ENCODE assay signal across 22 cellular contexts in genomic region chr4:161172396-161173026, GRCh38.
"Had no signal": no experiment of that assay in that cellular context is flagged by ENCODE, and none has a peak within 500 bp of the region (broad histone marks: within the 10 kb centered on the region; RNA-seq: fewer than 3 reads in every experiment).

No MANE protein-coding gene starts in this region.

- DNase-seq: KBM-7, MG63, NCI-H1092, NCI-H1105 treated with DMSO at 0.1 percent for 48 hours, NCI-H1417 treated with DMSO at 0.1 percent for 48 hours, NCI-H146, NCI-H187, NCI-H2029, NCI-H2081 treated with DMSO at 0.1 percent for 48 hours, NCI-H2171, NCI-H226, NCI-H446, NCI-H510A, NCI-H524 treated with DMSO at 0.1 percent for 48 hours, NCI-H69, NCI-H774, Right ventricle myocardium superior, RPMI8226, SIG-M5 had no signal

- H3K27me3 ChIP-seq: SJSA1 had no signal

- H3K9me3 ChIP-seq: MG63 had no signal

- H3K36me3 ChIP-seq: MG63, SJSA1 had no signal

- H3K4me3 ChIP-seq: MG63, SJSA1, SK-N-MC had no signal

- H3K4me1 ChIP-seq: SJSA1 had no signal

- FAIRE-seq: RCC 7860 had no signal

- H3K27ac ChIP-seq: SJSA1, SK-N-MC had no signal
